In genomic region chr13:95360464-95361097, GRCh38 we compare ENCODE assay signal across 19 cellular contexts.
"Had no signal": no experiment of that assay in that cellular context is flagged by ENCODE, and none has a peak within 500 bp of the region (broad histone marks: within the 10 kb centered on the region; RNA-seq: fewer than 3 reads in every experiment).

No MANE protein-coding gene starts in this region.

- H3K4me3 Mint-ChIP-seq: activated CD8-positive, alpha-beta memory T cell treated with anti-CD3 and anti-CD28 coated beads, Interleukin-2, amount 10 ng/mL, durations not matched to agents 7 days and 5 days; activated naive CD8-positive, alpha-beta T cell treated with anti-CD3 and anti-CD28 coated beads for 36 hours; immature natural killer cell; natural killer cell had no signal

- ATAC-seq: activated CD8-positive, alpha-beta memory T cell treated with anti-CD3 and anti-CD28 coated beads, Interleukin-2, amount 10 ng/mL, durations not matched to agents 7 days and 5 days; left cardiac atrium; mucosa of descending colon; natural killer cell; psoas muscle had no signal

- H3K4me1 Mint-ChIP-seq: activated CD8-positive, alpha-beta memory T cell treated with anti-CD3 and anti-CD28 coated beads, Interleukin-2, amount 10 ng/mL, durations not matched to agents 7 days and 5 days; activated naive CD8-positive, alpha-beta T cell treated with anti-CD3 and anti-CD28 coated beads for 36 hours; immature natural killer cell; natural killer cell had no signal

- H3K4me3 ChIP-seq: cardiac muscle cell, colonic mucosa, mucosa of descending colon, psoas muscle, upper lobe of left lung had no signal

- H3K27ac Mint-ChIP-seq: activated CD8-positive, alpha-beta memory T cell treated with anti-CD3 and anti-CD28 coated beads, Interleukin-2, amount 10 ng/mL, durations not matched to agents 7 days and 5 days; activated naive CD8-positive, alpha-beta T cell treated with anti-CD3 and anti-CD28 coated beads for 36 hours; immature natural killer cell; natural killer cell had no signal

- H3K4me1 ChIP-seq: colonic mucosa, psoas muscle had no signal

- H3K9me3 Mint-ChIP-seq: activated naive CD8-positive, alpha-beta T cell treated with anti-CD3 and anti-CD28 coated beads for 36 hours; natural killer cell had no signal

- H3K36me3 ChIP-seq: cardiac muscle cell, colonic mucosa, upper lobe of left lung had no signal

- H3K9me3 ChIP-seq: colonic mucosa, psoas muscle had no signal

- H3K27me3 Mint-ChIP-seq: activated CD8-positive, alpha-beta memory T cell treated with anti-CD3 and anti-CD28 coated beads, Interleukin-2, amount 10 ng/mL, durations not matched to agents 7 days and 5 days had no signal

- H3K27me3 ChIP-seq: cardiac muscle cell, colonic mucosa, upper lobe of left lung had no signal

- DNase-seq: activated CD4-positive, alpha-beta T cell treated with anti-CD3 and anti-CD28 coated beads, Interleukin-2, amount 50 U/mL, for 48 hours; activated CD4-positive, CD25-positive, alpha-beta regulatory T cell treated with anti-CD3 and anti-CD28 coated beads, Interleukin-2, amount 50 U/mL, for 72 hours; activated CD8-positive, alpha-beta memory T cell treated with anti-CD3 and anti-CD28 coated beads, Interleukin-2, amount 10 ng/mL, durations not matched to agents 7 days and 5 days; activated gamma-delta T cell; activated naive CD8-positive, alpha-beta T cell treated with anti-CD3 and anti-CD28 coated beads for 36 hours; activated T-cell treated with anti-CD3 and anti-CD28 coated beads, Interleukin-2, amount 50 U/mL, for 48 hours; anterior cingulate cortex; colonic mucosa; effector CD4-positive, alpha-beta T cell; immature natural killer cell; left cardiac atrium; mucosa of descending colon; natural killer cell; occipital lobe; psoas muscle; stimulated activated CD4-positive, alpha-beta T cell treated with anti-CD3 and anti-CD28 coated beads, Interleukin-2, amount 100 ng/mL, for 48 hours; stimulated activated naive CD4-positive, alpha-beta T cell treated with Interleukin-2 at 50 U/mL for 16 hours; upper lobe of left lung had no signal

- H3K36me3 Mint-ChIP-seq: activated naive CD8-positive, alpha-beta T cell treated with anti-CD3 and anti-CD28 coated beads for 36 hours; immature natural killer cell; natural killer cell had no signal

- H3K27ac ChIP-seq: cardiac muscle cell, colonic mucosa, psoas muscle, upper lobe of left lung had no signal
